ENCODE assay signal across 28 cellular contexts in genomic region chr2:59190518-59190917, GRCh38.
"Had no signal": no experiment of that assay in that cellular context is flagged by ENCODE, and none has a peak within 500 bp of the region (broad histone marks: within the 10 kb centered on the region; RNA-seq: fewer than 3 reads in every experiment).

No MANE protein-coding gene starts in this region.

- H3K9me3 Mint-ChIP-seq: nephron; neural progenitor cell; stimulated activated naive B cell treated with anti-CD40 and anti-IgM and Interleukin-4, amounts not matched to agents 10 μg/mL and 1 μg/mL and 100 μg/mL, for 72 hours; stimulated activated naive CD8-positive, alpha-beta T cell treated with anti-CD3 and anti-CD28 coated beads, Interleukin-15, Interleukin-2, amounts not matched to agents 100 ng/mL and 50 ng/mL, for 24 hours; type B pancreatic cell had no signal

- H3K27ac Mint-ChIP-seq: natural killer cell; nephron; neural progenitor cell; progenitor cell of endocrine pancreas; stimulated activated effector memory CD8-positive, alpha-beta T cell treated with anti-CD3 and anti-CD28 coated beads, Interleukin-12 subunit alpha, Interleukin-12 subunit beta, amount 100 ng/mL, for 72 hours; stimulated activated naive B cell treated with anti-CD40 and anti-IgM and Interleukin-4, amounts not matched to agents 10 μg/mL and 1 μg/mL and 100 μg/mL, for 72 hours; stimulated activated naive CD8-positive, alpha-beta T cell treated with anti-CD3 and anti-CD28 coated beads, Interleukin-15, Interleukin-2, amounts not matched to agents 100 ng/mL and 50 ng/mL, for 24 hours; type B pancreatic cell had no signal

- H3K27me3 Mint-ChIP-seq: stimulated activated naive CD8-positive, alpha-beta T cell treated with anti-CD3 and anti-CD28 coated beads, Interleukin-15, Interleukin-2, amounts not matched to agents 100 ng/mL and 50 ng/mL, for 24 hours; type B pancreatic cell had no signal

- H3K4me1 ChIP-seq: neural progenitor cell, parathyroid adenoma, psoas muscle, right lobe of liver, stomach, thyroid gland, tibial nerve, upper lobe of right lung, vagina had no signal

- H3K4me2 ChIP-seq: neural progenitor cell had no signal

- H3K4me1 Mint-ChIP-seq: natural killer cell; nephron; neural progenitor cell; stimulated activated effector memory CD8-positive, alpha-beta T cell treated with anti-CD3 and anti-CD28 coated beads, Interleukin-12 subunit alpha, Interleukin-12 subunit beta, amount 100 ng/mL, for 72 hours; stimulated activated naive B cell treated with anti-CD40 and anti-IgM and Interleukin-4, amounts not matched to agents 10 μg/mL and 1 μg/mL and 100 μg/mL, for 72 hours had no signal

- H3K36me3 ChIP-seq: neural progenitor cell, ovary, right lobe of liver, sigmoid colon, stomach, thoracic aorta, thyroid gland, tibial nerve, upper lobe of right lung, vagina had no signal

- H3K36me3 Mint-ChIP-seq: natural killer cell; neural progenitor cell; stimulated activated effector memory CD8-positive, alpha-beta T cell treated with anti-CD3 and anti-CD28 coated beads, Interleukin-12 subunit alpha, Interleukin-12 subunit beta, amount 100 ng/mL, for 72 hours; stimulated activated naive B cell treated with anti-CD40 and anti-IgM and Interleukin-4, amounts not matched to agents 10 μg/mL and 1 μg/mL and 100 μg/mL, for 72 hours; type B pancreatic cell had no signal

- ATAC-seq: natural killer cell; psoas muscle; right cardiac atrium; right lobe of liver; stimulated activated effector memory CD8-positive, alpha-beta T cell treated with anti-CD3 and anti-CD28 coated beads, Interleukin-12 subunit alpha, Interleukin-12 subunit beta, amount 100 ng/mL, for 72 hours; stimulated activated naive B cell treated with anti-CD40 and anti-IgM and Interleukin-4, amounts not matched to agents 10 μg/mL and 1 μg/mL and 100 μg/mL, for 72 hours; upper lobe of right lung had no signal

- H2AFZ ChIP-seq: parathyroid adenoma had no signal

- H3K27ac ChIP-seq: neural progenitor cell, ovary, parathyroid adenoma, psoas muscle, right lobe of liver, sigmoid colon, stomach, thoracic aorta, thyroid gland, tibial nerve, upper lobe of right lung, vagina had no signal

- H3K4me3 Mint-ChIP-seq: natural killer cell; nephron; neural progenitor cell; stimulated activated effector memory CD8-positive, alpha-beta T cell treated with anti-CD3 and anti-CD28 coated beads, Interleukin-12 subunit alpha, Interleukin-12 subunit beta, amount 100 ng/mL, for 72 hours; stimulated activated naive B cell treated with anti-CD40 and anti-IgM and Interleukin-4, amounts not matched to agents 10 μg/mL and 1 μg/mL and 100 μg/mL, for 72 hours; stimulated activated naive CD8-positive, alpha-beta T cell treated with anti-CD3 and anti-CD28 coated beads, Interleukin-15, Interleukin-2, amounts not matched to agents 100 ng/mL and 50 ng/mL, for 24 hours; type B pancreatic cell had no signal

- H3K9ac ChIP-seq: neural progenitor cell, parathyroid adenoma had no signal

- H3K9me3 ChIP-seq: ovary, psoas muscle, right lobe of liver, sigmoid colon, stomach, thoracic aorta, thyroid gland, tibial nerve, upper lobe of right lung, vagina had no signal

- H3K79me2 ChIP-seq: parathyroid adenoma had no signal

- H3K4me3 ChIP-seq: neural progenitor cell, ovary, psoas muscle, right lobe of liver, sigmoid colon, stomach, thoracic aorta, thyroid gland, tibial nerve, upper lobe of right lung, vagina had no signal

- H3K27me3 ChIP-seq: neural progenitor cell, ovary, right lobe of liver, sigmoid colon, stomach, thyroid gland, tibial nerve, upper lobe of right lung, vagina had no signal

- DNase-seq: natural killer cell; occipital lobe; ovary; posterior cingulate gyrus; psoas muscle; right cardiac atrium; right lobe of liver; sigmoid colon; small intestine; stimulated activated CD4-positive, alpha-beta T cell treated with anti-CD3 and anti-CD28 coated beads, Interleukin-15, amount 100 ng/mL, for 24 hours; stimulated activated CD4-positive, alpha-beta T cell treated with anti-CD3 and anti-CD28 coated beads, Interleukin-2, amount 100 ng/mL, for 24 hours; stimulated activated CD4-positive, alpha-beta T cell treated with anti-CD3 and anti-CD28 coated beads, Interleukin-2, amount 100 ng/mL, for 48 hours; stimulated activated CD4-positive, alpha-beta T cell treated with anti-CD3 and anti-CD28 coated beads, Interleukin-4, amount 100 ng/mL, for 24 hours; stimulated activated naive B cell treated with anti-CD40 and anti-IgM and Interleukin-4, amounts not matched to agents 10 μg/mL and 1 μg/mL and 100 μg/mL, for 72 hours; stimulated activated naive CD4-positive, alpha-beta T cell treated with Interleukin-2 at 50 U/mL for 16 hours; stomach; thyroid gland; upper lobe of right lung had no signal
